8 cellular contexts compared by ENCODE assay signal in genomic region chr13:49444517-49445395, GRCh38. TPM values are rescaled to one million over a fixed set of nuclear protein-coding genes. Genes with fewer than 3 reads are reported as not detected.
DNase-seq lines count a peak whose midpoint lies in the region; ATAC-seq and TF ChIP-seq lines count a peak whose summit lies in the region.

No MANE protein-coding gene starts in this region.

- dilution Hi-C loops in mammary epithelial cell (cut with HindIII; ENCODE audit: low sequenced_read_pairs) = no loop called here

- H3K4me3 ChIP-seq in AG09309 (ENCODE audit: control insufficient read depth, low read depth, low read length) (peak overlapping the region; percentile 88), mammary epithelial cell (replicated peaks in 1 of 3; ENCODE audit: insufficient read depth in 1 of 3, low read depth in 2 of 3, low read length in 3 of 3) (peak overlapping the region; percentile 67 to 70 (median 69))

- peak; percentile 0 for ATAC-seq in GM18508 (IDR thresholded peaks at IDR 0.05; ENCODE audit: insufficient read depth, unreplicated experiment)
- peak; percentile 41 for ATAC-seq in SK-N-SH treated with all-trans-retinoic acid at 6 μM for 48 hours

- H3K9ac ChIP-seq in mammary epithelial cell (ENCODE audit: insufficient read depth, low read length) = peak overlapping the region; percentile 80

- no peaks in the 10 kb centered on the region for H3K27me3 ChIP-seq in mammary epithelial cell (ENCODE audit: insufficient read depth, low read length)

- H4K20me1 ChIP-seq in mammary epithelial cell (ENCODE audit: insufficient read depth, low read length) = no peaks in the 10 kb centered on the region

- TF ChIP-seq CTCF in AG09309 (IDR thresholded peaks at IDR 0.05; ENCODE audit: control insufficient read depth, insufficient read depth, low read depth, low read length, missing control alignments) (no peak), mammary epithelial cell (conservative IDR thresholded peaks at IDR 0.05 in 1 of 2, IDR thresholded peaks at IDR 0.05 in 1 of 2; ENCODE audit: extremely low read depth in 1 of 2, insufficient read depth in 1 of 2, low read depth in 1 of 2, low read length in 2 of 2) (no peak)

- no peaks in the 10 kb centered on the region for H3K9me3 ChIP-seq in mammary epithelial cell (replicated peaks; ENCODE audit: insufficient read depth, low read length)

- in situ Hi-C loops in mammary epithelial cell (cut with MboI; ENCODE audit: low sequenced_read_pairs in 2 of 2) = loop anchor here in 1 of 2 donors (10.0 kb wide), 2 partner anchors 140 to 170 kb away; no protein-coding TSS in a partner anchor

- H2AFZ ChIP-seq in mammary epithelial cell (ENCODE audit: low read depth, low read length) = peak overlapping the region; percentile 79

- intact Hi-C loops in mammary epithelial cell (cut with micrococcal nuclease) (loop anchor here (1.0 to 2.0 kb wide), 3 partner anchors 53 to 163 kb away; no protein-coding TSS in a partner anchor), posterior vena cava (cut with DNase I) (no loop called here)

- peaks cover 2% of the 10 kb centered on the region for H3K4me1 ChIP-seq in mammary epithelial cell (ENCODE audit: insufficient read depth, low read length)

- H3K36me3 ChIP-seq in mammary epithelial cell (ENCODE audit: insufficient read depth, low read length) = no peaks in the 10 kb centered on the region

- H3K4me2 ChIP-seq in mammary epithelial cell (ENCODE audit: insufficient read depth, low read depth, low read length) = peak overlapping the region; percentile 82

- CTCF ChIA-PET in mammary epithelial cell (lab: Charles Lee; ENCODE audit: low non-redundant PET) = interaction anchor here (1.6 kb wide), 1 partner anchor 162 kb away, joined by 9 read pairs; no protein-coding TSS in a partner anchor

- peaks cover 31% of the 10 kb centered on the region for H3K79me2 ChIP-seq in mammary epithelial cell (ENCODE audit: insufficient read depth, low read length)

- under 1% methylated on average over 19 of the region's 29 CpGs for WGBS in mammary epithelial cell (ENCODE audit: low coverage, missing lambda C conversion rate)

- no peak for DNase-seq in AG09309 (ENCODE audit: low read depth)
- peak; percentile 80 for DNase-seq in HT-29 (ENCODE audit: low spot score)
- peak; percentile 52 for DNase-seq in mammary epithelial cell
- DNase-seq in islet precursor cell = peak; percentile 55
- DNase-seq in stimulated activated CD4-positive, alpha-beta T cell treated with anti-CD3 and anti-CD28 coated beads, Interleukin-4, amount 100 ng/mL, for 1 hour = peak; percentile 2
- DNase-seq in posterior vena cava (ENCODE audit: low spot score) = no peak

- H3K27ac ChIP-seq in mammary epithelial cell (ENCODE audit: insufficient read depth, low read depth, low read length) = peak overlapping the region; percentile 72

- TSS peak; percentile 50 for BruUV-seq in mammary epithelial cell (replicated peaks; lab: Mats Ljungman, UMichigan)

TF ChIP-seq in SK-N-SH treated with all-trans-retinoic acid at 6 μM for 48 hours, 23 proteins besides CTCF, POLR2A, EP300 and RAD21:
- TF ChIP-seq ZNF70 (CRISPR knock-in tag; IDR thresholded peaks at IDR 0.05) = 0 out of 2 replicates have a peak, but pooled peaks have one; percentile 10
- TF ChIP-seq ARNTL (CRISPR knock-in tag; IDR thresholded peaks at IDR 0.05; ENCODE audit: borderline replicate concordance, low read depth) = no peak
- 0 out of 2 replicates have a peak, but pooled peaks have one; percentile 12 for TF ChIP-seq ZFP3 (CRISPR knock-in tag; IDR thresholded peaks at IDR 0.05)

RNA-seq across cellular contexts. Expression of gene SETDB2, which starts 0.7 kb away (rescaled TPM):
- total RNA-seq in HT-29 (2014; rRNA removed; shearing (Covaris generic)) = 2.5 and 2.7 TPM in 2 replicates
- total RNA-seq in mammary epithelial cell (10 to 100 TPM in 1 of 2 donors, 1 to 10 TPM in 1; 8.1 to 10.2 TPM), posterior vena cava (10 to 100 TPM; 11.0 to 11.7 TPM)
- 2.2 TPM for polyA plus RNA-seq in mammary epithelial cell
- polyA minus RNA-seq in mammary epithelial cell = 4.1 TPM

RNA-seq across cellular contexts. Expression of gene CAB39L, which starts 0.9 kb away (rescaled TPM):
- 5.2 and 5.5 TPM in 2 replicates for total RNA-seq in HT-29 (2014; rRNA removed; shearing (Covaris generic))
- total RNA-seq in mammary epithelial cell (1 to 10 TPM; 5.7 to 8.0 TPM), posterior vena cava (10 to 100 TPM; 24.9 to 39.3 TPM)
- 3.6 TPM for polyA plus RNA-seq in mammary epithelial cell
- polyA minus RNA-seq in mammary epithelial cell = 1.6 TPM

RNA-seq across cellular contexts. Expression of gene PHF11, which starts 51.0 kb away (rescaled TPM):
- total RNA-seq in HT-29 (2014; rRNA removed; shearing (Covaris generic)) = 4.2 and 4.7 TPM in 2 replicates
- total RNA-seq in mammary epithelial cell = 10 to 100 TPM in 1 of 2 donors, 1 to 10 TPM in 1; 7.7 to 25.5 TPM
- 8.9 TPM for polyA plus RNA-seq in mammary epithelial cell
- polyA minus RNA-seq in mammary epithelial cell = not detected
- total RNA-seq in posterior vena cava = 10 to 100 TPM; 49.8 to 54.1 TPM

Comparison
In these comparisons a context has a peak if more than half of its experiments do, and no peak if none do; other contexts are left out.
1. DNase-seq: peak in HT-29 (single experiment), mammary epithelial cell (single experiment), islet precursor cell (single experiment) and stimulated activated CD4-positive, alpha-beta T cell treated with anti-CD3 and anti-CD28 coated beads, Interleukin-4, amount 100 ng/mL, for 1 hour (single experiment); none in AG09309 (single experiment) and posterior vena cava (single experiment).